In the genomic region with DNA sequence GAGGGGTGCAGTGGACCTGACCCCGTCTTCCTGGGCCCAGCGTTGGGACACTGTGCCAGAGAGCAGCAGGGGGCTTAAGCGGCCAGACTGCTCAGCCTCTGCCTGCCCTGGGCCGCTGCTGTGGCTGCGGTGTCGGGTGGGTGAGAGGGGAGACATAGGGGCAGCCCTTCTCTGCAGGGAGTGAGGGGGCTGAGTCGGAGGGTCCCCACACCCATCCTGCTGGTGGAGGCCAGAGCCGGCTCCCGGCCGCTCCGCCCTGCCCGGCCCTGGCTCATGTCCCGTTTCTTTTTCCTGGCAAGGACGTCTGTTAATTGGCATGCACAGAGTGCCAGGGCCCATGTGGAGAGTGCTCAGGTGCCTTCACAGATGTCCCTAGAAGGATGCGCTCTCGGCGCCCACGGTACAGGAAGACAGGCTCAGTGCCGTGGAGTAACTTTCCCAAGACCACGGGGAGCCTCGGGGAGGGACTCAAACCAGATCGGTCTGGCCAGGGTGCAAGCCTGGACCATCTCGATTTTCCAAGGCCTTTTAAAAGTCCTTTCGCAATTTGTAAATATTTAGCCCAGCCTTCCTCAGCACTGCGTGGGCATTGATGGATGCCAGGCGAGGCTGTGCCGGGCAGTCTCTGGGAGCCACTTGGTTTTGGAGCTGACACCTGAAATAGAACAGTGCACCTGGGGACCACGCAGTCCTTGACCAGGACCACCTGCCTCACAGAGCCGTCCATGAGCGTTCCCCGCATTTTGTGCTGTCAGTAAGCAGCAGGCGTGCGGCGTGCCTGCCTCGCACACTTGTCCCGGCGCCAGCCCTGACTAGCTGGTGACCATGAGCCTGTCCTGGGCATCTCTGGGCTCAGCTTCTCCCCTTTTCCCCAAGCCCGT, we compare ENCODE assay signal across 9 cellular contexts.
A peak's percentile ranks its signal among the peaks of the same experiment; 100 is the strongest.
DNase-seq lines count a peak whose midpoint lies in the region; ATAC-seq and TF ChIP-seq lines count a peak whose summit lies in the region.
"Had no signal": no experiment of that assay in that cellular context is flagged by ENCODE, and none has a peak within 500 bp of the region (broad histone marks: within the 10 kb centered on the region; RNA-seq: fewer than 3 reads in every experiment).

No MANE protein-coding gene starts in this region.

- peaks cover 0 to 98% (median 69%) of the 10 kb centered on the region in 4 donors for H3K4me1 ChIP-seq in tibial artery

- no peaks in the 10 kb centered on the region for H3K36me3 ChIP-seq in tibial artery

- no peak for ATAC-seq in GM19463 (IDR thresholded peaks at IDR 0.05; ENCODE audit: unreplicated experiment)

- peak; percentile 38 for DNase-seq in NCI-H1092 (lab: John Stamatoyannopoulos, UW)
- peak; percentile 89 for DNase-seq in cerebellum (ENCODE audit: low spot score)
- DNase-seq in midbrain (lab: John Stamatoyannopoulos, UW) = peak; percentile 74
- peak; percentile 59 to 86 for DNase-seq in tibial artery
- DNase-seq in stimulated activated CD8-positive, alpha-beta memory T cell treated with anti-CD3 and anti-CD28 coated beads, Interleukin-4, amount 100 ng/mL, for 48 hours = no peak
- no peak for DNase-seq in stimulated activated CD4-positive, alpha-beta T cell treated with anti-CD3 and anti-CD28 coated beads, Interleukin-4, amount 100 ng/mL, for 4 hours
- DNase-seq: effector CD8-positive, alpha-beta T cell; EL had no signal

- H3K4me3 ChIP-seq in tibial artery = peak overlapping the region in 1 of 2 donors; percentile 10

- H3K27ac ChIP-seq in tibial artery = peak overlapping the region; percentile 75 to 76

- no peaks in the 10 kb centered on the region for H3K9me3 ChIP-seq in tibial artery

- no peak for TF ChIP-seq CTCF in tibial artery (IDR thresholded peaks at IDR 0.05)

- intact Hi-C loops in tibial artery (cut with DNase I; ENCODE audit: low total_unique reads) = no loop called here

- H3K27me3 ChIP-seq in tibial artery = no peaks in the 10 kb centered on the region

Comparison
In these comparisons a context has a peak if more than half of its experiments do, and no peak if none do; other contexts are left out.
1. DNase-seq: peak in NCI-H1092 (single experiment), cerebellum (single experiment), midbrain (single experiment) and tibial artery (2 of 2); none in stimulated activated CD8-positive, alpha-beta memory T cell treated with anti-CD3 and anti-CD28 coated beads, Interleukin-4, amount 100 ng/mL, for 48 hours (single experiment) and stimulated activated CD4-positive, alpha-beta T cell treated with anti-CD3 and anti-CD28 coated beads, Interleukin-4, amount 100 ng/mL, for 4 hours (0 of 2).